In the genomic region with DNA sequence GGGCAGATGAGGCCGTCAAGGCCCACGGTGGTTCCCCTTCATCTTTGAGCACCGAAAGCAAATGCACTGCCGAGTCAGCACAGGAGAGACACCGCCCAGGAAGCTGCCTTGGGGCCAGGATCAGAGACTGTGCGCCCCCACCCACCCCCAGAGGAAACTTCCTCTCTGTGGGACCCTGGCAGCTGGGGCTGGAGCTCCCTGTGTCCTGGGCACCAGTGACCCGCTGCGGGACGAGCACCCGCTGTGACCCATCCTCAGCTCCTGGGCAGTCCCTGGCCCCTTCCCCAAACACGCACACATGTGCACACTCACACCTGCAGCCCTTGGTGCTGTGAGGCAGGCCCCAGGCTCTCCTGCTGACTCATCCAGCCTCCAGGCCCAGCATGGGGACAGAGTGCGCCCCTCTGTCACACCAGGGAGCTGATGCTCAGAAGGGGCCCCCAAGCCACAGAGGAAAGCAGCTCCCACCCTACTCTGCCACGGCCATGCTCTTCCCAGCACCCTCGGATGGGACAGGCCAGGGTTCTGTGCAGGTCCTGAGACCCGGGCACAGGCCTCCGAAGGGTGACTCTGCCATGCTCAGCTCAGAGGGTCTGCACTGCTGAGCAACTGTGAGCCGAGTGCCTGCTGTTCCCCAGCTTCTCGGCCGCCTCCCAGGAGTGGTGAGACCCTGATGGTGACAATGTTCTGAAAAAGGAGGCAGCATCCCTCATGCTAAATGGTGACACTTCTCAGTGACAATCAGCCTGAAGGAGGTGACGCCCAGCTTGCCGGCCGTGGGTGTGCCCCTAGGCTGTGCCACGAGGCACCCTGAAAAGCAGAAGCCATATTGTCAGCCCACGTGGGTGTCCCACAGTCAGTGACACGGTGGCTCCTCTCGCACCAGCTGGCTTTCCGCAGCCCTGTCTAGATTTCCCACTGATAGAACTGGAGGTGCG, we compare ENCODE assay signal across 1 cellular context.
TF ChIP-seq lines count a peak whose summit lies in the region.

No MANE protein-coding gene starts in this region.

TF ChIP-seq in GM12878, 131 proteins besides CTCF, POLR2A, EP300 and RAD21 (continues in another document):
- TF ChIP-seq, protein P1, sequence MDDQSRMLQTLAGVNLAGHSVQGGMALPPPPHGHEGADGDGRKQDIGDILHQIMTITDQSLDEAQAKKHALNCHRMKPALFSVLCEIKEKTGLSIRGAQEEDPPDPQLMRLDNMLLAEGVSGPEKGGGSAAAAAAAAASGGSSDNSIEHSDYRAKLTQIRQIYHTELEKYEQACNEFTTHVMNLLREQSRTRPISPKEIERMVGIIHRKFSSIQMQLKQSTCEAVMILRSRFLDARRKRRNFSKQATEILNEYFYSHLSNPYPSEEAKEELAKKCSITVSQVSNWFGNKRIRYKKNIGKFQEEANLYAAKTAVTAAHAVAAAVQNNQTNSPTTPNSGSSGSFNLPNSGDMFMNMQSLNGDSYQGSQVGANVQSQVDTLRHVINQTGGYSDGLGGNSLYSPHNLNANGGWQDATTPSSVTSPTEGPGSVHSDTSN (IDR thresholded peaks at IDR 0.05; ENCODE audit: insufficient replicate concordance, low read depth, low read length) = no peak
- TF ChIP-seq CEBPB (IDR thresholded peaks at IDR 0.05; ENCODE audit: borderline replicate concordance in 1 of 2, low read depth in 2 of 2, low read length in 2 of 2) = no peak
- TF ChIP-seq CBFB (IDR thresholded peaks at IDR 0.05; ENCODE audit: low read depth) = no peak
- TF ChIP-seq, protein P2, sequence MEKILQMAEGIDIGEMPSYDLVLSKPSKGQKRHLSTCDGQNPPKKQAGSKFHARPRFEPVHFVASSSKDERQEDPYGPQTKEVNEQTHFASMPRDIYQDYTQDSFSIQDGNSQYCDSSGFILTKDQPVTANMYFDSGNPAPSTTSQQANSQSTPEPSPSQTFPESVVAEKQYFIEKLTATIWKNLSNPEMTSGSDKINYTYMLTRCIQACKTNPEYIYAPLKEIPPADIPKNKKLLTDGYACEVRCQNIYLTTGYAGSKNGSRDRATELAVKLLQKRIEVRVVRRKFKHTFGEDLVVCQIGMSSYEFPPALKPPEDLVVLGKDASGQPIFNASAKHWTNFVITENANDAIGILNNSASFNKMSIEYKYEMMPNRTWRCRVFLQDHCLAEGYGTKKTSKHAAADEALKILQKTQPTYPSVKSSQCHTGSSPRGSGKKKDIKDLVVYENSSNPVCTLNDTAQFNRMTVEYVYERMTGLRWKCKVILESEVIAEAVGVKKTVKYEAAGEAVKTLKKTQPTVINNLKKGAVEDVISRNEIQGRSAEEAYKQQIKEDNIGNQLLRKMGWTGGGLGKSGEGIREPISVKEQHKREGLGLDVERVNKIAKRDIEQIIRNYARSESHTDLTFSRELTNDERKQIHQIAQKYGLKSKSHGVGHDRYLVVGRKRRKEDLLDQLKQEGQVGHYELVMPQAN (conservative IDR thresholded peaks at IDR 0.05) = peak; percentile 6; the same call in 1 of the 2 replicates
- TF ChIP-seq MTA3 (IDR thresholded peaks at IDR 0.05; ENCODE audit: borderline replicate concordance, low read length) = no peak; the same call in 1 of the 2 replicates
- TF ChIP-seq, protein P3, sequence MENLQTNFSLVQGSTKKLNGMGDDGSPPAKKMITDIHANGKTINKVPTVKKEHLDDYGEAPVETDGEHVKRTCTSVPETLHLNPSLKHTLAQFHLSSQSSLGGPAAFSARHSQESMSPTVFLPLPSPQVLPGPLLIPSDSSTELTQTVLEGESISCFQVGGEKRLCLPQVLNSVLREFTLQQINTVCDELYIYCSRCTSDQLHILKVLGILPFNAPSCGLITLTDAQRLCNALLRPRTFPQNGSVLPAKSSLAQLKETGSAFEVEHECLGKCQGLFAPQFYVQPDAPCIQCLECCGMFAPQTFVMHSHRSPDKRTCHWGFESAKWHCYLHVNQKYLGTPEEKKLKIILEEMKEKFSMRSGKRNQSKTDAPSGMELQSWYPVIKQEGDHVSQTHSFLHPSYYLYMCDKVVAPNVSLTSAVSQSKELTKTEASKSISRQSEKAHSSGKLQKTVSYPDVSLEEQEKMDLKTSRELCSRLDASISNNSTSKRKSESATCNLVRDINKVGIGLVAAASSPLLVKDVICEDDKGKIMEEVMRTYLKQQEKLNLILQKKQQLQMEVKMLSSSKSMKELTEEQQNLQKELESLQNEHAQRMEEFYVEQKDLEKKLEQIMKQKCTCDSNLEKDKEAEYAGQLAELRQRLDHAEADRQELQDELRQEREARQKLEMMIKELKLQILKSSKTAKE (IDR thresholded peaks at IDR 0.05; ENCODE audit: low read depth, poor library complexity, severe bottlenecking) = no peak
- TF ChIP-seq, protein P4, sequence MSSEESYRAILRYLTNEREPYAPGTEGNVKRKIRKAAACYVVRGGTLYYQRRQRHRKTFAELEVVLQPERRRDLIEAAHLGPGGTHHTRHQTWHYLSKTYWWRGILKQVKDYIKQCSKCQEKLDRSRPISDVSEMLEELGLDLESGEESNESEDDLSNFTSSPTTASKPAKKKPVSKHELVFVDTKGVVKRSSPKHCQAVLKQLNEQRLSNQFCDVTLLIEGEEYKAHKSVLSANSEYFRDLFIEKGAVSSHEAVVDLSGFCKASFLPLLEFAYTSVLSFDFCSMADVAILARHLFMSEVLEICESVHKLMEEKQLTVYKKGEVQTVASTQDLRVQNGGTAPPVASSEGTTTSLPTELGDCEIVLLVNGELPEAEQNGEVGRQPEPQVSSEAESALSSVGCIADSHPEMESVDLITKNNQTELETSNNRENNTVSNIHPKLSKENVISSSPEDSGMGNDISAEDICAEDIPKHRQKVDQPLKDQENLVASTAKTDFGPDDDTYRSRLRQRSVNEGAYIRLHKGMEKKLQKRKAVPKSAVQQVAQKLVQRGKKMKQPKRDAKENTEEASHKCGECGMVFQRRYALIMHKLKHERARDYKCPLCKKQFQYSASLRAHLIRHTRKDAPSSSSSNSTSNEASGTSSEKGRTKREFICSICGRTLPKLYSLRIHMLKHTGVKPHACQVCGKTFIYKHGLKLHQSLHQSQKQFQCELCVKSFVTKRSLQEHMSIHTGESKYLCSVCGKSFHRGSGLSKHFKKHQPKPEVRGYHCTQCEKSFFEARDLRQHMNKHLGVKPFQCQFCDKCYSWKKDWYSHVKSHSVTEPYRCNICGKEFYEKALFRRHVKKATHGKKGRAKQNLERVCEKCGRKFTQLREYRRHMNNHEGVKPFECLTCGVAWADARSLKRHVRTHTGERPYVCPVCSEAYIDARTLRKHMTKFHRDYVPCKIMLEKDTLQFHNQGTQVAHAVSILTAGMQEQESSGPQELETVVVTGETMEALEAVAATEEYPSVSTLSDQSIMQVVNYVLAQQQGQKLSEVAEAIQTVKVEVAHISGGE (CRISPR knock-in tag; IDR thresholded peaks at IDR 0.05) = no peak
- no peak for TF ChIP-seq SMAD1 (IDR thresholded peaks at IDR 0.05; ENCODE audit: low read depth, partially characterized antibody)
- TF ChIP-seq, protein P5, sequence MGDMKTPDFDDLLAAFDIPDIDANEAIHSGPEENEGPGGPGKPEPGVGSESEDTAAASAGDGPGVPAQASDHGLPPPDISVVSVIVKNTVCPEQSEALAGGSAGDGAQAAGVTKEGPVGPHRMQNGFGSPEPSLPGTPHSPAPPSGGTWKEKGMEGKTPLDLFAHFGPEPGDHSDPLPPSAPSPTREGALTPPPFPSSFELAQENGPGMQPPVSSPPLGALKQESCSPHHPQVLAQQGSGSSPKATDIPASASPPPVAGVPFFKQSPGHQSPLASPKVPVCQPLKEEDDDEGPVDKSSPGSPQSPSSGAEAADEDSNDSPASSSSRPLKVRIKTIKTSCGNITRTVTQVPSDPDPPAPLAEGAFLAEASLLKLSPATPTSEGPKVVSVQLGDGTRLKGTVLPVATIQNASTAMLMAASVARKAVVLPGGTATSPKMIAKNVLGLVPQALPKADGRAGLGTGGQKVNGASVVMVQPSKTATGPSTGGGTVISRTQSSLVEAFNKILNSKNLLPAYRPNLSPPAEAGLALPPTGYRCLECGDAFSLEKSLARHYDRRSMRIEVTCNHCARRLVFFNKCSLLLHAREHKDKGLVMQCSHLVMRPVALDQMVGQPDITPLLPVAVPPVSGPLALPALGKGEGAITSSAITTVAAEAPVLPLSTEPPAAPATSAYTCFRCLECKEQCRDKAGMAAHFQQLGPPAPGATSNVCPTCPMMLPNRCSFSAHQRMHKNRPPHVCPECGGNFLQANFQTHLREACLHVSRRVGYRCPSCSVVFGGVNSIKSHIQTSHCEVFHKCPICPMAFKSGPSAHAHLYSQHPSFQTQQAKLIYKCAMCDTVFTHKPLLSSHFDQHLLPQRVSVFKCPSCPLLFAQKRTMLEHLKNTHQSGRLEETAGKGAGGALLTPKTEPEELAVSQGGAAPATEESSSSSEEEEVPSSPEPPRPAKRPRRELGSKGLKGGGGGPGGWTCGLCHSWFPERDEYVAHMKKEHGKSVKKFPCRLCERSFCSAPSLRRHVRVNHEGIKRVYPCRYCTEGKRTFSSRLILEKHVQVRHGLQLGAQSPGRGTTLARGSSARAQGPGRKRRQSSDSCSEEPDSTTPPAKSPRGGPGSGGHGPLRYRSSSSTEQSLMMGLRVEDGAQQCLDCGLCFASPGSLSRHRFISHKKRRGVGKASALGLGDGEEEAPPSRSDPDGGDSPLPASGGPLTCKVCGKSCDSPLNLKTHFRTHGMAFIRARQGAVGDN (IDR thresholded peaks at IDR 0.05) = no peak
- no peak; the same call in 1 of the 2 replicates for TF ChIP-seq IKZF1 (conservative IDR thresholded peaks at IDR 0.05)
- TF ChIP-seq, protein P6, sequence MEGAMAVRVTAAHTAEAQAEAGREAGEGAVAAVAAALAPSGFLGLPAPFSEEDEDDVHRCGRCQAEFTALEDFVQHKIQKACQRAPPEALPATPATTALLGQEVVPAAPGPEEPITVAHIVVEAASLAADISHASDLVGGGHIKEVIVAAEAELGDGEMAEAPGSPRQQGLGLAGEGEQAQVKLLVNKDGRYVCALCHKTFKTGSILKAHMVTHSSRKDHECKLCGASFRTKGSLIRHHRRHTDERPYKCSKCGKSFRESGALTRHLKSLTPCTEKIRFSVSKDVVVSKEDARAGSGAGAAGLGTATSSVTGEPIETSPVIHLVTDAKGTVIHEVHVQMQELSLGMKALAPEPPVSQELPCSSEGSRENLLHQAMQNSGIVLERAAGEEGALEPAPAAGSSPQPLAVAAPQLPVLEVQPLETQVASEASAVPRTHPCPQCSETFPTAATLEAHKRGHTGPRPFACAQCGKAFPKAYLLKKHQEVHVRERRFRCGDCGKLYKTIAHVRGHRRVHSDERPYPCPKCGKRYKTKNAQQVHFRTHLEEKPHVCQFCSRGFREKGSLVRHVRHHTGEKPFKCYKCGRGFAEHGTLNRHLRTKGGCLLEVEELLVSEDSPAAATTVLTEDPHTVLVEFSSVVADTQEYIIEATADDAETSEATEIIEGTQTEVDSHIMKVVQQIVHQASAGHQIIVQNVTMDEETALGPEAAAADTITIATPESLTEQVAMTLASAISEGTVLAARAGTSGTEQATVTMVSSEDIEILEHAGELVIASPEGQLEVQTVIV (IDR thresholded peaks at IDR 0.05; ENCODE audit: borderline replicate concordance, partially characterized antibody) = no peak
- TF ChIP-seq SIN3A (IDR thresholded peaks at IDR 0.05; ENCODE audit: low read depth, low read length) = peak; percentile 45; the same call in 1 of the 2 replicates
- TF ChIP-seq YY1 (IDR thresholded peaks at IDR 0.05; ENCODE audit: low read depth, low read length) = peak; percentile 77
- no peak for TF ChIP-seq MEF2A (IDR thresholded peaks at IDR 0.05; ENCODE audit: insufficient read depth, low read depth, low read length)
- no peak for TF ChIP-seq NR2C2 (IDR thresholded peaks at IDR 0.05; ENCODE audit: borderline replicate concordance, control insufficient read depth, insufficient read length, low read depth)
- no peak for TF ChIP-seq CREM (IDR thresholded peaks at IDR 0.05; ENCODE audit: low read depth)
- TF ChIP-seq SUZ12 (IDR thresholded peaks at IDR 0.05; ENCODE audit: unreplicated experiment) = no peak
- no peak for TF ChIP-seq RB1 (IDR thresholded peaks at IDR 0.05; ENCODE audit: borderline replicate concordance)
- TF ChIP-seq MYC (IDR thresholded peaks at IDR 0.05; ENCODE audit: insufficient read depth, insufficient read length, insufficient replicate concordance, low read length, severe bottlenecking) = peak; percentile 80
- peak; percentile 50 for TF ChIP-seq DPF2 (IDR thresholded peaks at IDR 0.05)
- TF ChIP-seq, protein P7, sequence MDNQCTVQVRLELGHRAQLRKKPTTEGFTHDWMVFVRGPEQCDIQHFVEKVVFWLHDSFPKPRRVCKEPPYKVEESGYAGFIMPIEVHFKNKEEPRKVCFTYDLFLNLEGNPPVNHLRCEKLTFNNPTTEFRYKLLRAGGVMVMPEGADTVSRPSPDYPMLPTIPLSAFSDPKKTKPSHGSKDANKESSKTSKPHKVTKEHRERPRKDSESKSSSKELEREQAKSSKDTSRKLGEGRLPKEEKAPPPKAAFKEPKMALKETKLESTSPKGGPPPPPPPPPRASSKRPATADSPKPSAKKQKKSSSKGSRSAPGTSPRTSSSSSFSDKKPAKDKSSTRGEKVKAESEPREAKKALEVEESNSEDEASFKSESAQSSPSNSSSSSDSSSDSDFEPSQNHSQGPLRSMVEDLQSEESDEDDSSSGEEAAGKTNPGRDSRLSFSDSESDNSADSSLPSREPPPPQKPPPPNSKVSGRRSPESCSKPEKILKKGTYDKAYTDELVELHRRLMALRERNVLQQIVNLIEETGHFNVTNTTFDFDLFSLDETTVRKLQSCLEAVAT (IDR thresholded peaks at IDR 0.05) = no peak
- TF ChIP-seq SPI1 (IDR thresholded peaks at IDR 0.05; ENCODE audit: borderline replicate concordance, insufficient read depth, low read depth, low read length) = peak; percentile 57; the same call in 1 of the 2 replicates
- no peak for TF ChIP-seq RBBP5 (conservative IDR thresholded peaks at IDR 0.05)
- no peak for TF ChIP-seq CHD1 (IDR thresholded peaks at IDR 0.05; ENCODE audit: low read depth, low read length)
- no peak for TF ChIP-seq TARDBP (IDR thresholded peaks at IDR 0.05; ENCODE audit: borderline replicate concordance)
- TF ChIP-seq, protein P8, sequence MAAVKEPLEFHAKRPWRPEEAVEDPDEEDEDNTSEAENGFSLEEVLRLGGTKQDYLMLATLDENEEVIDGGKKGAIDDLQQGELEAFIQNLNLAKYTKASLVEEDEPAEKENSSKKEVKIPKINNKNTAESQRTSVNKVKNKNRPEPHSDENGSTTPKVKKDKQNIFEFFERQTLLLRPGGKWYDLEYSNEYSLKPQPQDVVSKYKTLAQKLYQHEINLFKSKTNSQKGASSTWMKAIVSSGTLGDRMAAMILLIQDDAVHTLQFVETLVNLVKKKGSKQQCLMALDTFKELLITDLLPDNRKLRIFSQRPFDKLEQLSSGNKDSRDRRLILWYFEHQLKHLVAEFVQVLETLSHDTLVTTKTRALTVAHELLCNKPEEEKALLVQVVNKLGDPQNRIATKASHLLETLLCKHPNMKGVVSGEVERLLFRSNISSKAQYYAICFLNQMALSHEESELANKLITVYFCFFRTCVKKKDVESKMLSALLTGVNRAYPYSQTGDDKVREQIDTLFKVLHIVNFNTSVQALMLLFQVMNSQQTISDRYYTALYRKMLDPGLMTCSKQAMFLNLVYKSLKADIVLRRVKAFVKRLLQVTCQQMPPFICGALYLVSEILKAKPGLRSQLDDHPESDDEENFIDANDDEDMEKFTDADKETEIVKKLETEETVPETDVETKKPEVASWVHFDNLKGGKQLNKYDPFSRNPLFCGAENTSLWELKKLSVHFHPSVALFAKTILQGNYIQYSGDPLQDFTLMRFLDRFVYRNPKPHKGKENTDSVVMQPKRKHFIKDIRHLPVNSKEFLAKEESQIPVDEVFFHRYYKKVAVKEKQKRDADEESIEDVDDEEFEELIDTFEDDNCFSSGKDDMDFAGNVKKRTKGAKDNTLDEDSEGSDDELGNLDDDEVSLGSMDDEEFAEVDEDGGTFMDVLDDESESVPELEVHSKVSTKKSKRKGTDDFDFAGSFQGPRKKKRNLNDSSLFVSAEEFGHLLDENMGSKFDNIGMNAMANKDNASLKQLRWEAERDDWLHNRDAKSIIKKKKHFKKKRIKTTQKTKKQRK (IDR thresholded peaks at IDR 0.05; ENCODE audit: low read depth, low read length) = no peak
- TF ChIP-seq EGR1 (IDR thresholded peaks at IDR 0.05; ENCODE audit: borderline replicate concordance in 1 of 2, low read depth in 2 of 2, low read length in 2 of 2) = no peak
